1 cellular context compared by ENCODE assay signal in the genomic region with DNA sequence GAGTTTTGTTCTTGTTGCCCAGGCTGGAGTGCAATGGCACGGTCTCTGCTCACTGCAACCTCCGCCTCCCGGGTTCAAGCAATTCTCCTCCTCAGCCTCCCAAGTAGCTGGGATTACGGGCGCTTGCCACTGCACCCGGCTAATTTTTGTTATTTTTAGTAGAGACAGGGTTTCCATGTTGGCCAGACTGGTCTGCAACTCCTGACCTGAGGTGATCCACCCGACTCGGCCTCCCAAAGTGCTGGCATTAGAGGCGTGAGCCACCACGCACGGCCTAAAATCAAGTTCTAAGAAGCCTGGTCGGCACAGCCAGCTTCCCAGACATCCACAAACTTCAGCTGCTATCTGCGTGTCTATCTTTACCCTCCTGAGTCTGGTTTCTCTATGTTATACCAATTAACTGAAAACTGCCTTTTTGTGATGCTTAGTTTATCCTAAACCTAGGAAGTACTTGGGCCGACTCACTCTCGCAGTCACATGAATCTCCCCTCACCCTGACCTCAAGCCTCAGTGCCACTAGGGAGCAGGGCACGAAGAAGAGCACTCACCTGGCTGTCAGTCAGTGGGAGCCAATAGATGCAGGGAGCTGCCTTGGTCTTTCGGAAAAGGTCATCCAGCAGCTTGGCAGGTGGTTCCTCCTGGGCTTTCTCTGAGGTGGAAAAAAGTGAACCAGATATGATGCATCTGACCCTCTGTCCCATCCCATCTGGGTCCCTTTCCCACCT.
TF ChIP-seq lines count a peak whose summit lies in the region.

No MANE protein-coding gene starts in this region.

TF ChIP-seq in GM23338, 12 proteins besides CTCF, POLR2A, EP300 and RAD21 (continued from another document):
- TF ChIP-seq, protein P1, sequence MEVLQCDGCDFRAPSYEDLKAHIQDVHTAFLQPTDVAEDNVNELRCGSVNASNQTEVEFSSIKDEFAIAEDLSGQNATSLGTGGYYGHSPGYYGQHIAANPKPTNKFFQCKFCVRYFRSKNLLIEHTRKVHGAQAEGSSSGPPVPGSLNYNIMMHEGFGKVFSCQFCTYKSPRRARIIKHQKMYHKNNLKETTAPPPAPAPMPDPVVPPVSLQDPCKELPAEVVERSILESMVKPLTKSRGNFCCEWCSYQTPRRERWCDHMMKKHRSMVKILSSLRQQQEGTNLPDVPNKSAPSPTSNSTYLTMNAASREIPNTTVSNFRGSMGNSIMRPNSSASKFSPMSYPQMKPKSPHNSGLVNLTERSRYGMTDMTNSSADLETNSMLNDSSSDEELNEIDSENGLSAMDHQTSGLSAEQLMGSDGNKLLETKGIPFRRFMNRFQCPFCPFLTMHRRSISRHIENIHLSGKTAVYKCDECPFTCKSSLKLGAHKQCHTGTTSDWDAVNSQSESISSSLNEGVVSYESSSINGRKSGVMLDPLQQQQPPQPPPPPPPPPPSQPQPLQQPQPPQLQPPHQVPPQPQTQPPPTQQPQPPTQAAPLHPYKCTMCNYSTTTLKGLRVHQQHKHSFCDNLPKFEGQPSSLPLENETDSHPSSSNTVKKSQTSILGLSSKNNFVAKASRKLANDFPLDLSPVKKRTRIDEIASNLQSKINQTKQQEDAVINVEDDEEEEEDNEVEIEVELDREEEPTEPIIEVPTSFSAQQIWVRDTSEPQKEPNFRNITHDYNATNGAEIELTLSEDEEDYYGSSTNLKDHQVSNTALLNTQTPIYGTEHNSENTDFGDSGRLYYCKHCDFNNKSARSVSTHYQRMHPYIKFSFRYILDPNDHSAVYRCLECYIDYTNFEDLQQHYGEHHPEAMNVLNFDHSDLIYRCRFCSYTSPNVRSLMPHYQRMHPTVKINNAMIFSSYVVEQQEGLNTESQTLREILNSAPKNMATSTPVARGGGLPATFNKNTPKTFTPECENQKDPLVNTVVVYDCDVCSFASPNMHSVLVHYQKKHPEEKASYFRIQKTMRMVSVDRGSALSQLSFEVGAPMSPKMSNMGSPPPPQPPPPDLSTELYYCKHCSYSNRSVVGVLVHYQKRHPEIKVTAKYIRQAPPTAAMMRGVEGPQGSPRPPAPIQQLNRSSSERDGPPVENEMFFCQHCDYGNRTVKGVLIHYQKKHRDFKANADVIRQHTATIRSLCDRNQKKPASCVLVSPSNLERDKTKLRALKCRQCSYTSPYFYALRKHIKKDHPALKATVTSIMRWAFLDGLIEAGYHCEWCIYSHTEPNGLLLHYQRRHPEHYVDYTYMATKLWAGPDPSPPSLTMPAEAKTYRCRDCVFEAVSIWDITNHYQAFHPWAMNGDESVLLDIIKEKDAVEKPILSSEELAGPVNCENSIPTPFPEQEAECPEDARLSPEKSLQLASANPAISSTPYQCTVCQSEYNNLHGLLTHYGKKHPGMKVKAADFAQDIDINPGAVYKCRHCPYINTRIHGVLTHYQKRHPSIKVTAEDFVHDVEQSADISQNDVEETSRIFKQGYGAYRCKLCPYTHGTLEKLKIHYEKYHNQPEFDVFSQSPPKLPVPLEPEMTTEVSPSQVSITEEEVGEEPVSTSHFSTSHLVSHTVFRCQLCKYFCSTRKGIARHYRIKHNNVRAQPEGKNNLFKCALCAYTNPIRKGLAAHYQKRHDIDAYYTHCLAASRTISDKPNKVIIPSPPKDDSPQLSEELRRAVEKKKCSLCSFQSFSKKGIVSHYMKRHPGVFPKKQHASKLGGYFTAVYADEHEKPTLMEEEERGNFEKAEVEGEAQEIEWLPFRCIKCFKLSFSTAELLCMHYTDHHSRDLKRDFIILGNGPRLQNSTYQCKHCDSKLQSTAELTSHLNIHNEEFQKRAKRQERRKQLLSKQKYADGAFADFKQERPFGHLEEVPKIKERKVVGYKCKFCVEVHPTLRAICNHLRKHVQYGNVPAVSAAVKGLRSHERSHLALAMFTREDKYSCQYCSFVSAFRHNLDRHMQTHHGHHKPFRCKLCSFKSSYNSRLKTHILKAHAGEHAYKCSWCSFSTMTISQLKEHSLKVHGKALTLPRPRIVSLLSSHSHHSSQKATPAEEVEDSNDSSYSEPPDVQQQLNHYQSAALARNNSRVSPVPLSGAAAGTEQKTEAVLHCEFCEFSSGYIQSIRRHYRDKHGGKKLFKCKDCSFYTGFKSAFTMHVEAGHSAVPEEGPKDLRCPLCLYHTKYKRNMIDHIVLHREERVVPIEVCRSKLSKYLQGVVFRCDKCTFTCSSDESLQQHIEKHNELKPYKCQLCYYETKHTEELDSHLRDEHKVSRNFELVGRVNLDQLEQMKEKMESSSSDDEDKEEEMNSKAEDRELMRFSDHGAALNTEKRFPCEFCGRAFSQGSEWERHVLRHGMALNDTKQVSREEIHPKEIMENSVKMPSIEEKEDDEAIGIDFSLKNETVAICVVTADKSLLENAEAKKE (CRISPR knock-in tag; IDR thresholded peaks at IDR 0.05) = no peak
- no peak for TF ChIP-seq EZH2 (IDR thresholded peaks at IDR 0.05; ENCODE audit: low read depth, unreplicated experiment)
- TF ChIP-seq ZNF114 (CRISPR knock-in tag; IDR thresholded peaks at IDR 0.05) = no peak
- no peak for TF ChIP-seq POLR2AphosphoS5 (IDR thresholded peaks at IDR 0.05; ENCODE audit: low read depth)
- no peak for TF ChIP-seq ETS1 (IDR thresholded peaks at IDR 0.05)
